Comparison of ENCODE assay signal across 7 cellular contexts in genomic region chr2:20667151-20667530, GRCh38. TPM values are rescaled to one million over a fixed set of nuclear protein-coding genes. Genes with fewer than 3 reads are reported as not detected.
DNase-seq lines count a peak whose midpoint lies in the region; ATAC-seq and TF ChIP-seq lines count a peak whose summit lies in the region.

No MANE protein-coding gene starts in this region.

- H3K27me3 ChIP-seq in PC-3 (ENCODE audit: low read length) (peaks cover 43% of the 10 kb centered on the region), right atrium auricular region (peaks cover 14 to 45% of the 10 kb centered on the region in 2 donors)

- no peak overlapping the region for H2AFZ ChIP-seq in PC-3 (ENCODE audit: low read length)

- H3K9ac ChIP-seq in PC-3 (ENCODE audit: low read length): no peak overlapping the region

- no TSS peak for BruUV-seq in PC-3 (replicated peaks; lab: Mats Ljungman, UMichigan)

- ATAC-seq in GM19023 (IDR thresholded peaks at IDR 0.05; ENCODE audit: unreplicated experiment) (peak; percentile 41), PC-3 (peak; percentile 34), GM21390 (IDR thresholded peaks at IDR 0.05; ENCODE audit: unreplicated experiment) (no peak)
- ATAC-seq in stimulated activated effector memory CD8-positive, alpha-beta T cell treated with anti-CD3 and anti-CD28 coated beads, Interleukin-12 subunit alpha, Interleukin-12 subunit beta, amount 100 ng/mL, for 72 hours: peak; percentile 35

- TF ChIP-seq CTCF in PC-3 (conservative IDR thresholded peaks at IDR 0.05; ENCODE audit: low read depth, low read length): no peak
- TF ChIP-seq CTCF in right atrium auricular region (IDR thresholded peaks at IDR 0.05): peak in 1 of 2 donors; percentile 3

- POLR2A ChIA-PET in PC-3 (lab: Charles Lee; ENCODE audit: unreplicated experiment): no interaction called here

- peak overlapping the region; percentile 71 for H3K4me3 Mint-ChIP-seq in stimulated activated effector memory CD8-positive, alpha-beta T cell treated with anti-CD3 and anti-CD28 coated beads, Interleukin-12 subunit alpha, Interleukin-12 subunit beta, amount 100 ng/mL, for 72 hours

- no peaks in the 10 kb centered on the region for H4K20me1 ChIP-seq in PC-3 (ENCODE audit: low read length)

- peaks cover 23% of the 10 kb centered on the region for H3K4me1 Mint-ChIP-seq in stimulated activated effector memory CD8-positive, alpha-beta T cell treated with anti-CD3 and anti-CD28 coated beads, Interleukin-12 subunit alpha, Interleukin-12 subunit beta, amount 100 ng/mL, for 72 hours

- H3K4me2 ChIP-seq in PC-3 (ENCODE audit: low read length): no peak overlapping the region

- intact Hi-C loops in PC-3 (cut with micrococcal nuclease): no loop called here

- H3K9me2 ChIP-seq in PC-3 (replicated peaks; ENCODE audit: low read length): no peaks in the 10 kb centered on the region

- H3K36me3 ChIP-seq in PC-3 (ENCODE audit: low read depth, low read length) (no peaks in the 10 kb centered on the region), right atrium auricular region (no peaks in the 10 kb centered on the region)

- no peaks in the 10 kb centered on the region for H3K9me3 Mint-ChIP-seq in stimulated activated effector memory CD8-positive, alpha-beta T cell treated with anti-CD3 and anti-CD28 coated beads, Interleukin-12 subunit alpha, Interleukin-12 subunit beta, amount 100 ng/mL, for 72 hours

- H3K79me2 ChIP-seq in PC-3 (ENCODE audit: low read length): no peaks in the 10 kb centered on the region

- H3K27ac Mint-ChIP-seq in stimulated activated effector memory CD8-positive, alpha-beta T cell treated with anti-CD3 and anti-CD28 coated beads, Interleukin-12 subunit alpha, Interleukin-12 subunit beta, amount 100 ng/mL, for 72 hours: no peak overlapping the region

- H3K9me3 ChIP-seq in PC-3 (ENCODE audit: low read length) (no peaks in the 10 kb centered on the region), right atrium auricular region (no peaks in the 10 kb centered on the region)

- no peak overlapping the region for H3K27ac ChIP-seq in PC-3 (ENCODE audit: low read length)
- no peak overlapping the region for H3K27ac ChIP-seq in right atrium auricular region

- H3K4me1 ChIP-seq in PC-3 (ENCODE audit: insufficient read depth, low read length) (no peaks in the 10 kb centered on the region), right atrium auricular region (peaks cover 0 to 27% of the 10 kb centered on the region in 2 donors)

- CTCF ChIA-PET in PC-3 (lab: Charles Lee): no interaction called here

- DNase-seq in PC-3 (no peak), right atrium auricular region (ENCODE audit: low spot score) (no peak), NCI-H82 (lab: John Stamatoyannopoulos, UW) (no peak), HUDEP-2 (lab: John Stamatoyannopoulos, UW; ENCODE audit: unreplicated experiment in 76 of 76) (no peak)
- no peak for DNase-seq in stimulated activated effector memory CD8-positive, alpha-beta T cell treated with anti-CD3 and anti-CD28 coated beads, Interleukin-12 subunit alpha, Interleukin-12 subunit beta, amount 100 ng/mL, for 72 hours (ENCODE audit: low spot score in 2 of 2)

- H3K36me3 Mint-ChIP-seq in stimulated activated effector memory CD8-positive, alpha-beta T cell treated with anti-CD3 and anti-CD28 coated beads, Interleukin-12 subunit alpha, Interleukin-12 subunit beta, amount 100 ng/mL, for 72 hours: peaks cover 6% of the 10 kb centered on the region

- no peaks in the 10 kb centered on the region for H3F3A ChIP-seq in PC-3 (ENCODE audit: low read length, unreplicated experiment)

- H3K4me3 ChIP-seq in PC-3 (ENCODE audit: low read length): no peak overlapping the region
- H3K4me3 ChIP-seq in right atrium auricular region: peak overlapping the region; percentile 34 to 51

RNA-seq across cellular contexts. Expression of gene GDF7, which starts 0.2 kb away (rescaled TPM):
- total RNA-seq in PC-3 (2014; rRNA removed) (0.04 TPM in 1 of 2 replicates, not detected in the other), right atrium auricular region (1 to 10 TPM; 1.1 to 1.7 TPM)

RNA-seq across cellular contexts. Expression of gene HS1BP3, which starts 16.2 kb away (rescaled TPM):
- total RNA-seq in PC-3 (2014; rRNA removed) (17.8 and 19.6 TPM in 2 replicates), right atrium auricular region (10 to 100 TPM; 19.5 to 26.0 TPM)
